In genomic region chr10:126561499-126562208, GRCh38 we compare ENCODE assay signal across 13 cellular contexts.
DNase-seq lines count a peak whose midpoint lies in the region; ATAC-seq and TF ChIP-seq lines count a peak whose summit lies in the region.
"Had no signal": no experiment of that assay in that cellular context is flagged by ENCODE, and none has a peak within 500 bp of the region (broad histone marks: within the 10 kb centered on the region; RNA-seq: fewer than 3 reads in every experiment).

No MANE protein-coding gene starts in this region.

- peaks cover 20% of the 10 kb centered on the region for H3K36me3 Mint-ChIP-seq in WTC11
- H3K36me3 Mint-ChIP-seq: CD14-positive monocyte had no signal

- peaks cover 15% of the 10 kb centered on the region for H3K9me3 Mint-ChIP-seq in WTC11

- TF ChIP-seq CTCF in AG10803 (conservative IDR thresholded peaks at IDR 0.05; ENCODE audit: low read length) (no peak), WTC11 (IDR thresholded peaks at IDR 0.05) (no peak)

- POLR2A ChIA-PET in WTC11 (lab: Charles Lee): interaction anchor here (0.6 to 1.3 kb wide), 2 partner anchors 9 to 21 kb away, joined by 3 read pairs; no protein-coding TSS in a partner anchor

- ATAC-seq in WTC11 (peak; percentile 72), GM19452 (IDR thresholded peaks at IDR 0.05; ENCODE audit: unreplicated experiment) (no peak)
- ATAC-seq: stimulated activated naive CD8-positive, alpha-beta T cell treated with anti-CD3 and anti-CD28 coated beads, Interleukin-15, amount 100 ng/mL, for 72 hours had no signal

- CTCF ChIA-PET in WTC11 (lab: Charles Lee): interaction anchor here (1.3 kb wide), 1 partner anchor 58 kb away, joined by 3 read pairs; no protein-coding TSS in a partner anchor

- H3K4me3 ChIP-seq in AG10803 (ENCODE audit: low read length): peak overlapping the region; percentile 38

- DNase-seq in AG10803 (ENCODE audit: low read depth) (peak; percentile 10), WTC11 (ENCODE audit: low spot score) (no peak), head of caudate nucleus (peak; percentile 50 to 91 (median 77)), occipital lobe (lab: John Stamatoyannopoulos, UW) (peak; percentile 71)
- DNase-seq in activated CD4-positive, alpha-beta T cell treated with anti-CD3 and anti-CD28 coated beads for 4 hours: no peak
- DNase-seq in activated T-cell treated with anti-CD3 and anti-CD28 coated beads, Interleukin-2, amount 50 U/mL, for 48 hours: no peak
- DNase-seq in activated naive CD4-positive, alpha-beta T cell (lab: John Stamatoyannopoulos, UW): no peak
- DNase-seq: Karpas-422; NCI-H524; stimulated activated naive CD8-positive, alpha-beta T cell treated with anti-CD3 and anti-CD28 coated beads, Interleukin-15, amount 100 ng/mL, for 72 hours; T-helper 1 cell had no signal

- intact Hi-C loops in head of caudate nucleus (cut with DNase I): loop anchor here (10.0 kb wide), 1 partner anchor 103 kb away; no protein-coding TSS in a partner anchor

- peaks cover 39% of the 10 kb centered on the region for H3K4me1 Mint-ChIP-seq in WTC11
- H3K4me1 Mint-ChIP-seq: CD14-positive monocyte; stimulated activated naive CD8-positive, alpha-beta T cell treated with anti-CD3 and anti-CD28 coated beads, Interleukin-15, amount 100 ng/mL, for 72 hours had no signal

- H3K27me3 Mint-ChIP-seq in WTC11 (ENCODE audit: low read depth): no peaks in the 10 kb centered on the region; the same call in none of the 2 replicates
- H3K27me3 Mint-ChIP-seq: stimulated activated naive CD8-positive, alpha-beta T cell treated with anti-CD3 and anti-CD28 coated beads, Interleukin-15, amount 100 ng/mL, for 72 hours had no signal

- peak overlapping the region; percentile 30 for H3K4me3 Mint-ChIP-seq in WTC11
- H3K4me3 Mint-ChIP-seq: CD14-positive monocyte; stimulated activated naive CD8-positive, alpha-beta T cell treated with anti-CD3 and anti-CD28 coated beads, Interleukin-15, amount 100 ng/mL, for 72 hours had no signal

- H3K27ac Mint-ChIP-seq in WTC11: peak overlapping the region; percentile 28
- H3K27ac Mint-ChIP-seq: stimulated activated naive CD8-positive, alpha-beta T cell treated with anti-CD3 and anti-CD28 coated beads, Interleukin-15, amount 100 ng/mL, for 72 hours had no signal

TF ChIP-seq in WTC11, 78 proteins besides CTCF, POLR2A, EP300 and RAD21:
- TF ChIP-seq JUN (CRISPR knock-in tag; IDR thresholded peaks at IDR 0.05) (no peak), SP1 (CRISPR knock-in tag; conservative IDR thresholded peaks at IDR 0.05) (0 out of 2 replicates have a peak, but pooled peaks have one; percentile 9)
TF ChIP-seq in WTC11: peak in this region for 1.

Comparison
In these comparisons a context has a peak if more than half of its experiments do, and no peak if none do; other contexts are left out.
1. DNase-seq: peak in AG10803 (single experiment), head of caudate nucleus (42 of 42) and occipital lobe (single experiment); none in WTC11 (single experiment), activated CD4-positive, alpha-beta T cell treated with anti-CD3 and anti-CD28 coated beads for 4 hours (0 of 2), activated T-cell treated with anti-CD3 and anti-CD28 coated beads, Interleukin-2, amount 50 U/mL, for 48 hours (0 of 2) and activated naive CD4-positive, alpha-beta T cell (0 of 4).